In genomic region chr18:79770826-79771225, GRCh38 we compare ENCODE assay signal across 25 cellular contexts. TPM values are rescaled to one million over a fixed set of nuclear protein-coding genes. Genes with fewer than 3 reads are reported as not detected.
"Had no signal": no experiment of that assay in that cellular context is flagged by ENCODE, and none has a peak within 500 bp of the region (broad histone marks: within the 10 kb centered on the region; RNA-seq: fewer than 3 reads in every experiment).

No MANE protein-coding gene starts in this region.

- ATAC-seq: activated CD4-positive, alpha-beta T cell treated with anti-CD3 and anti-CD28 coated beads for 36 hours; activated CD8-positive, alpha-beta T cell treated with anti-CD3 and anti-CD28 coated beads, Interleukin-2, amount 10 ng/mL, durations not matched to agents 7 days and 5 days; esophagus mucosa; heart left ventricle; left lobe of liver; lower lobe of right lung; mucosa of descending colon; pancreas; psoas muscle; stimulated activated naive B cell treated with anti-CD40 and anti-IgM and Interleukin-4, amounts not matched to agents 10 μg/mL and 1 μg/mL and 100 μg/mL, for 72 hours had no signal

- H3K4me3 ChIP-seq: breast epithelium, heart left ventricle, lower lobe of right lung, mucosa of descending colon, pancreas, psoas muscle, tibial nerve, uterus had no signal

- DNase-seq: activated CD4-positive, alpha-beta T cell treated with anti-CD3 and anti-CD28 coated beads for 36 hours; activated CD4-positive, CD25-positive, alpha-beta regulatory T cell; activated CD8-positive, alpha-beta T cell treated with anti-CD3 and anti-CD28 coated beads, Interleukin-2, amount 10 ng/mL, durations not matched to agents 7 days and 5 days; activated gamma-delta T cell; activated naive CD4-positive, alpha-beta T cell treated with anti-CD3 and anti-CD28 coated beads, Interleukin-2, amount 50 U/mL, for 16 hours; amygdala; central memory CD4-positive, alpha-beta T cell; foreskin fibroblast; hypothalamus; kidney glomerular epithelial cell; mesendoderm; stimulated activated CD4-positive, alpha-beta T cell treated with anti-CD3 and anti-CD28 coated beads, Interleukin-15, amount 100 ng/mL, for 24 hours; stimulated activated CD4-positive, alpha-beta T cell treated with anti-CD3 and anti-CD28 coated beads, Interleukin-2, amount 100 ng/mL, for 24 hours; stimulated activated naive B cell treated with anti-CD40 and anti-IgM and Interleukin-4, amounts not matched to agents 10 μg/mL and 1 μg/mL and 100 μg/mL, for 72 hours; uterus had no signal

- H3K36me3 ChIP-seq: breast epithelium, heart left ventricle, lower lobe of right lung, neutrophil, pancreas, tibial nerve, uterus had no signal

- H3K27ac ChIP-seq: breast epithelium, heart left ventricle, lower lobe of right lung, neutrophil, pancreas, psoas muscle, tibial nerve, uterus had no signal

- H3K4me1 ChIP-seq: breast epithelium, heart left ventricle, lower lobe of right lung, pancreas, psoas muscle, tibial nerve, uterus had no signal

- H3K27me3 ChIP-seq: pancreas had no signal

- FAIRE-seq: pancreas had no signal

- H3K9me3 ChIP-seq: neutrophil, pancreas had no signal

RNA-seq across cellular contexts. Expression of gene KCNG2, which starts 26.9 kb away (rescaled TPM):
- total RNA-seq: activated CD4-positive, alpha-beta T cell treated with anti-CD3 and anti-CD28 coated beads for 36 hours; activated CD8-positive, alpha-beta T cell treated with anti-CD3 and anti-CD28 coated beads, Interleukin-2, amount 10 ng/mL, durations not matched to agents 7 days and 5 days; left lobe of liver had no signal
- polyA plus RNA-seq: pancreas had no signal
